8 cellular contexts compared by ENCODE assay signal in the genomic region with DNA sequence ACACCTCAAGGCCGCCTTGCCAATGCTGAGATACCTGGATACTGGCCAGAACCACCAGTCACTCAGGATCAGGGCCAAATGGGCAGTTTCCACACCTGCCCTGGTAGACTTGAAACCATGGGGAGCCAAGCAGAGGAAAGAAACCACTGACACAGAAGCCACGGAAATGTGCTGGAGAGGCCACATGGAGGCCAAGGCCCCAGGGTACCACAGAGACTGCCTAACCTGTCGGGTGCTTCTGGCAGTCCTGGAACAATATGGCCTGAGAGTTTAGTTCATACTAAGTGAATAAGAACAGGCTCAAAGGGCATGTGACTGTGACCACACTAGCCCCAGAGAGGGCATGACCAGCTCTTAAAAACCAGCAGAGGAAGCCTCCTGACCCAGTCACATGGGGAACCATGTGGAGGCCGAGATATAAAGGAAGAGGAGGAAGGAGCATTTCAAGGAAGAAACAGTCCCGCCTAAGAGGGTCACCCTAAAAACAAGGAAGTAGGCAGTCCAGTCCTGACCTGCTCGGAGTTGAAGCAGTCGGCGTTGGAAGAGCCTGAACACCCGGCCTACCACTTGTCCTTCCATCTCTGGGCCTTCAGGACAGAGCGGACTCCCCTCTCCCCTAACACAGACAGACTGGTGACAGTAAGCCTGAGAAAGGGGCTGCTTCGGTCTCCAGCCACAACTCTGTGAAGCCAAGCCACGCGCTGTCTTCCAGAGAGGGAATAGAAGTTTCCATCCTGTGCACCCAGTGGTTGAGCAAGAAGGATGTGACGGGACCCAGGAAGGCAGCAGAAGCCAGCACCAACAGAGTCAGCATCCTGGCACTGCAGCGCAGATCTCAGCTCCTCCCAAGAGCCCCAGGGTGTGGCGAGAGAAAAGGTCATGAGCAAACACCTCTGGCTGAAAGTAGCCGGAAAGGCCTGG. TPM values are rescaled to one million over a fixed set of nuclear protein-coding genes. Genes with fewer than 3 reads are reported as not detected.
DNase-seq lines count a peak whose midpoint lies in the region; ATAC-seq and TF ChIP-seq lines count a peak whose summit lies in the region.

A gene with protein sequence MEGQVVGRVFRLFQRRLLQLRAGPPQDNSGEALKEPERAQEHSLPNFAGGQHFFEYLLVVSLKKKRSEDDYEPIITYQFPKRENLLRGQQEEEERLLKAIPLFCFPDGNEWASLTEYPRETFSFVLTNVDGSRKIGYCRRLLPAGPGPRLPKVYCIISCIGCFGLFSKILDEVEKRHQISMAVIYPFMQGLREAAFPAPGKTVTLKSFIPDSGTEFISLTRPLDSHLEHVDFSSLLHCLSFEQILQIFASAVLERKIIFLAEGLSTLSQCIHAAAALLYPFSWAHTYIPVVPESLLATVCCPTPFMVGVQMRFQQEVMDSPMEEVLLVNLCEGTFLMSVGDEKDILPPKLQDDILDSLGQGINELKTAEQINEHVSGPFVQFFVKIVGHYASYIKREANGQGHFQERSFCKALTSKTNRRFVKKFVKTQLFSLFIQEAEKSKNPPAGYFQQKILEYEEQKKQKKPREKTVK (minus strand): TSS at position 766 of the 921 bp plus-strand sequence. CDS start 187 bp downstream, at position 579.

- H3K4me3 ChIP-seq in GM12875 (ENCODE audit: low read depth, low read length): peak within 1 kb of the TSS; percentile 65
- peak within 1 kb of the TSS; percentile 18 for H3K4me3 ChIP-seq in psoas muscle

- intact Hi-C loops in psoas muscle (cut with DNase I): no loop called here

- CTCF ChIA-PET in GM10248 (lab: Yijun Ruan, JAX): interaction anchor here (1.1 to 12.7 kb wide), 9 partner anchors 9 to 200 kb away, joined by 3 to 158 read pairs (median 5); no protein-coding TSS in a partner anchor

- 88 to 92% (median 91%) methylated on average over 17 of the region's 17 CpGs for WGBS in psoas muscle, 3 donors

- no peak for TF ChIP-seq CTCF in GM12875 (IDR thresholded peaks at IDR 0.05; ENCODE audit: borderline replicate concordance, insufficient read depth, low read depth, low read length)
- no peak for TF ChIP-seq CTCF in psoas muscle (IDR thresholded peaks at IDR 0.05)
- TF ChIP-seq CTCF in GM10248 (IDR thresholded peaks at IDR 0.05; ENCODE audit: control extremely low read depth, extremely low read depth, low read depth, missing control alignments): no peak

- H3K27ac ChIP-seq in psoas muscle: no peak within 1 kb of the TSS

- no peaks in the 10 kb centered on the region for H3K9me3 ChIP-seq in psoas muscle

- peaks cover 4% of the 10 kb centered on the region for H3K4me1 ChIP-seq in psoas muscle

- H3K36me3 ChIP-seq in psoas muscle (ENCODE audit: insufficient read depth in 1 of 2, low read depth in 1 of 2): no peaks in the 10 kb centered on the region

- peaks cover 0 to 23% (median 13%) of the 10 kb centered on the region in 3 donors for H3K27me3 ChIP-seq in psoas muscle (ENCODE audit: insufficient read depth in 3 of 3, low read length in 2 of 3)

- peak; percentile 31 for ATAC-seq in esophagus mucosa
- peak in 3 of 4 donors; percentile 28 to 41 (median 33) for ATAC-seq in psoas muscle
- no peak for ATAC-seq in HG03108 (IDR thresholded peaks at IDR 0.05; ENCODE audit: unreplicated experiment)
- ATAC-seq in HG02588 (IDR thresholded peaks at IDR 0.05; ENCODE audit: unreplicated experiment): no peak

- peak; percentile 46 to 58 for DNase-seq in activated CD4-positive, alpha-beta T cell treated with anti-CD3 and anti-CD28 coated beads for 24 hours (ENCODE audit: low read depth in 2 of 2)
- DNase-seq in psoas muscle (peak in 1 of 2 donors; percentile 32), GM10248 (ENCODE audit: extremely low spot score) (no peak), NCI-H446 treated with DMSO at 0.1 percent for 48 hours (lab: John Stamatoyannopoulos, UW) (no peak)

- POLR2A ChIA-PET in GM10248 (lab: Yijun Ruan, JAX): interaction anchor here (0.6 to 0.9 kb wide), 2 partner anchors 21 to 23 kb away, joined by 4 to 6 read pairs; no protein-coding TSS in a partner anchor

RNA-seq across cellular contexts. Expression of the gene that starts here (rescaled TPM):
- total RNA-seq in esophagus mucosa: 47.5 TPM
- total RNA-seq in psoas muscle: 1 to 10 TPM; 1.2 to 2.1 (median 1.7) TPM
- under 1 TPM; 0.31 to 0.59 (median 0.51) TPM for polyA plus RNA-seq in psoas muscle

Comparison
In these comparisons a context has a peak if more than half of its experiments do, and no peak if none do; other contexts are left out.
1. RNA of the gene that starts here (total RNA-seq): 47.5 TPM in esophagus mucosa (single experiment); 1.2 to 2.1 TPM in psoas muscle; every median in the first group is over 10 times any median in the second.
2. DNase-seq: peak in activated CD4-positive, alpha-beta T cell treated with anti-CD3 and anti-CD28 coated beads for 24 hours (2 of 2); none in GM10248 (single experiment) and NCI-H446 treated with DMSO at 0.1 percent for 48 hours (single experiment).
3. ATAC-seq: peak in esophagus mucosa (single experiment) and psoas muscle (3 of 4); none in HG03108 (single experiment) and HG02588 (single experiment).